Comparison of ENCODE assay signal across 25 cellular contexts in genomic region chr13:113202912-113203311, GRCh38. TPM values are rescaled to one million over a fixed set of nuclear protein-coding genes. Genes with fewer than 3 reads are reported as not detected.
DNase-seq lines count a peak whose midpoint lies in the region; ATAC-seq and TF ChIP-seq lines count a peak whose summit lies in the region.
"Had no signal": no experiment of that assay in that cellular context is flagged by ENCODE, and none has a peak within 500 bp of the region (broad histone marks: within the 10 kb centered on the region; RNA-seq: fewer than 3 reads in every experiment).

No MANE protein-coding gene starts in this region.

- ATAC-seq in GM23338, result no peak
- ATAC-seq in effector memory CD8-positive, alpha-beta T cell (replicated peaks), result no peak
- peak; percentile 24 for ATAC-seq in left lobe of liver
- ATAC-seq in GM18502 (IDR thresholded peaks at IDR 0.05; ENCODE audit: poor library complexity, unreplicated experiment), result no peak
- ATAC-seq: A549, HepG2 had no signal

- CTCF ChIA-PET in activated CD4-positive, alpha-beta T cell treated with anti-CD3 and anti-CD28 coated beads, Interleukin-2, amount 10 ng/mL, durations not matched to agents 7 days and 5 days (lab: Charles Lee), result no interaction called here

- no peak overlapping the region for H2BK15ac ChIP-seq in H9 (ENCODE audit: low read depth, low read length)

- POLR2A ChIA-PET in activated CD4-positive, alpha-beta T cell treated with anti-CD3 and anti-CD28 coated beads, Interleukin-2, amount 10 ng/mL, durations not matched to agents 7 days and 5 days (lab: Charles Lee), result no interaction called here

- H2BK5ac ChIP-seq in H9 (ENCODE audit: insufficient read length, low read length), result no peak overlapping the region

- no peak overlapping the region for H4K5ac ChIP-seq in H9 (ENCODE audit: insufficient read length, low read depth, low read length)

- H3K9me2 ChIP-seq in GM23338 (ENCODE audit: insufficient read depth), result no peaks in the 10 kb centered on the region

- H3K36me3 ChIP-seq in GM23338 (ENCODE audit: insufficient read depth), result peaks cover 10% of the 10 kb centered on the region; the same call in 1 of the 2 replicates

- H3K27me3 ChIP-seq in GM23338 (ENCODE audit: insufficient read depth) (no peaks in the 10 kb centered on the region), H9 (ENCODE audit: insufficient read depth, low read length) (no peaks in the 10 kb centered on the region)
- H3K27me3 ChIP-seq: brain microvascular endothelial cell, vagina had no signal

- H4K91ac ChIP-seq in H9 (ENCODE audit: insufficient read length, low read depth, low read length), result no peak overlapping the region

- H3K23me2 ChIP-seq in H9 (ENCODE audit: insufficient read length, low read depth, low read length, poor library complexity, severe bottlenecking), result peaks cover 4% of the 10 kb centered on the region

- H2AFZ ChIP-seq in GM23338 (no peak overlapping the region), H9 (ENCODE audit: low read length) (no peak overlapping the region)

- no peaks in the 10 kb centered on the region for H3K9me3 Mint-ChIP-seq in activated CD4-positive, alpha-beta T cell treated with anti-CD3 and anti-CD28 coated beads, Interleukin-2, amount 10 ng/mL, durations not matched to agents 7 days and 5 days
- H3K9me3 Mint-ChIP-seq in GM23338 (no peaks in the 10 kb centered on the region), H9 (no peaks in the 10 kb centered on the region)
- no peaks in the 10 kb centered on the region for H3K9me3 Mint-ChIP-seq in effector memory CD8-positive, alpha-beta T cell
- H3K9me3 Mint-ChIP-seq: activated CD4-positive, alpha-beta T cell treated with anti-CD3 and anti-CD28 coated beads, Interleukin-2, amount 10 ng/mL, durations not matched to agents 24 days and 14 days; activated naive CD4-positive, alpha-beta T cell treated with anti-CD3 and anti-CD28 coated beads, Interleukin-2, amount 10 ng/mL, durations not matched to agents 7 days and 5 days had no signal

- H3K9me3 ChIP-seq in H9 (ENCODE audit: control insufficient read depth, low read depth, low read length), result no peaks in the 10 kb centered on the region
- H3K9me3 ChIP-seq: A549, vagina had no signal

- H3K4me3 ChIP-seq in GM23338, result no peak overlapping the region
- H3K4me3 ChIP-seq: A549, vagina had no signal

- H3K9ac ChIP-seq in H9 (ENCODE audit: extremely low read depth, insufficient read length, low read length), result no peak overlapping the region

- no peak overlapping the region for H3K23ac ChIP-seq in H9 (ENCODE audit: insufficient read length, low read depth, low read length)

- peaks cover 14% of the 10 kb centered on the region for H3K79me1 ChIP-seq in H9 (ENCODE audit: insufficient read depth, low read depth, low read length, poor library complexity, severe bottlenecking)

- peaks cover 53% of the 10 kb centered on the region for H3K4me1 Mint-ChIP-seq in activated CD4-positive, alpha-beta T cell treated with anti-CD3 and anti-CD28 coated beads, Interleukin-2, amount 10 ng/mL, durations not matched to agents 7 days and 5 days
- H3K4me1 Mint-ChIP-seq in GM23338 (peaks cover 25% of the 10 kb centered on the region), H9 (peaks cover 13 to 21% of the 10 kb centered on the region in 2 experiments)
- peaks cover 49 to 54% of the 10 kb centered on the region in 2 donors for H3K4me1 Mint-ChIP-seq in effector memory CD8-positive, alpha-beta T cell (ENCODE audit: low read depth in 2 of 2)

- H2BK20ac ChIP-seq in H9 (ENCODE audit: low read depth, low read length, poor library complexity, severe bottlenecking), result no peak overlapping the region

- peak overlapping the region; percentile 7 for H3K27ac Mint-ChIP-seq in activated CD4-positive, alpha-beta T cell treated with anti-CD3 and anti-CD28 coated beads, Interleukin-2, amount 10 ng/mL, durations not matched to agents 7 days and 5 days
- H3K27ac Mint-ChIP-seq in GM23338, result 0 out of 2 replicates have a peak overlapping the region, but pooled peaks have one; percentile 55
- peak overlapping the region; percentile 23 to 26 for H3K27ac Mint-ChIP-seq in effector memory CD8-positive, alpha-beta T cell
- H3K27ac Mint-ChIP-seq in H9, result no peak overlapping the region
- H3K27ac Mint-ChIP-seq: activated CD4-positive, alpha-beta T cell treated with anti-CD3 and anti-CD28 coated beads, Interleukin-2, amount 10 ng/mL, durations not matched to agents 24 days and 14 days; activated naive CD4-positive, alpha-beta T cell treated with anti-CD3 and anti-CD28 coated beads, Interleukin-2, amount 10 ng/mL, durations not matched to agents 7 days and 5 days had no signal

- no peak overlapping the region for H3K18ac ChIP-seq in H9 (ENCODE audit: insufficient read length, low read depth, low read length)

- H2BK12ac ChIP-seq in H9 (ENCODE audit: insufficient read length, low read depth, low read length), result no peak overlapping the region

- H3K4ac ChIP-seq in H9 (ENCODE audit: low read depth, low read length), result no peak overlapping the region

- no peak overlapping the region for H2AK5ac ChIP-seq in H9 (ENCODE audit: insufficient read length, low read length)

- H3K27me3 Mint-ChIP-seq in activated CD4-positive, alpha-beta T cell treated with anti-CD3 and anti-CD28 coated beads, Interleukin-2, amount 10 ng/mL, durations not matched to agents 7 days and 5 days, result no peaks in the 10 kb centered on the region
- H3K27me3 Mint-ChIP-seq in GM23338 (ENCODE audit: insufficient read depth, low read depth, poor library complexity), result peaks cover 2% of the 10 kb centered on the region
- H3K27me3 Mint-ChIP-seq in effector memory CD8-positive, alpha-beta T cell, result no peaks in the 10 kb centered on the region
- H3K27me3 Mint-ChIP-seq in H9 (ENCODE audit: low read depth), result no peaks in the 10 kb centered on the region
- H3K27me3 Mint-ChIP-seq: activated CD4-positive, alpha-beta T cell treated with anti-CD3 and anti-CD28 coated beads, Interleukin-2, amount 10 ng/mL, durations not matched to agents 24 days and 14 days; activated naive CD4-positive, alpha-beta T cell treated with anti-CD3 and anti-CD28 coated beads, Interleukin-2, amount 10 ng/mL, durations not matched to agents 7 days and 5 days had no signal

- TF ChIP-seq CTCF in GM23338 (conservative IDR thresholded peaks at IDR 0.05; ENCODE audit: low read depth in 2 of 2) (no peak), H9 (conservative IDR thresholded peaks at IDR 0.05) (no peak), GM13977 (IDR thresholded peaks at IDR 0.05; ENCODE audit: extremely low read depth, insufficient read depth, missing control alignments) (no peak)

- in situ Hi-C loops in GM13977 (cut with MboI; ENCODE audit: low pct_unique_long_range_greater_than_20kb, low sequenced_read_pairs, unreplicated experiment), result no loop called here

- no peak for DNase-seq in activated CD4-positive, alpha-beta T cell treated with anti-CD3 and anti-CD28 coated beads, Interleukin-2, amount 10 ng/mL, durations not matched to agents 7 days and 5 days
- no peak for DNase-seq in activated CD4-positive, alpha-beta T cell treated with anti-CD3 and anti-CD28 coated beads, Interleukin-2, amount 50 U/mL, for 1 hour
- DNase-seq in GM23338 (ENCODE audit: low spot score) (no peak), left lobe of liver (ENCODE audit: low spot score) (no peak), H9 (no peak), GM13977 (ENCODE audit: low spot score) (no peak)
- no peak for DNase-seq in effector memory CD8-positive, alpha-beta T cell
- DNase-seq: activated CD4-positive, alpha-beta T cell treated with anti-CD3 and anti-CD28 coated beads, Interleukin-2, amount 10 ng/mL, durations not matched to agents 24 days and 14 days; activated naive CD4-positive, alpha-beta T cell treated with anti-CD3 and anti-CD28 coated beads, Interleukin-2, amount 10 ng/mL, durations not matched to agents 7 days and 5 days; brain microvascular endothelial cell; C1 segment of cervical spinal cord; hypothalamus; NCI-H1417; NCI-H524 treated with DMSO at 0.1 percent for 48 hours; occipital lobe; retina; stimulated activated CD8-positive, alpha-beta memory T cell treated with anti-CD3 and anti-CD28 coated beads, Interleukin-4, amount 100 ng/mL, for 48 hours had no signal

- H3K27ac ChIP-seq in GM23338 (ENCODE audit: low read depth) (peak overlapping the region; percentile 39; the same call in 1 of the 2 replicates), H9 (ENCODE audit: insufficient read length, low read depth, low read length) (no peak overlapping the region)
- H3K27ac ChIP-seq: A549, brain microvascular endothelial cell, vagina had no signal

- H3K79me2 ChIP-seq in GM23338 (replicated peaks; ENCODE audit: insufficient read depth) (peaks cover 97% of the 10 kb centered on the region), H9 (ENCODE audit: insufficient read depth, low read length) (peaks cover 46% of the 10 kb centered on the region)

- H3K36me3 Mint-ChIP-seq in activated CD4-positive, alpha-beta T cell treated with anti-CD3 and anti-CD28 coated beads, Interleukin-2, amount 10 ng/mL, durations not matched to agents 7 days and 5 days (ENCODE audit: low read depth), result peaks cover 44% of the 10 kb centered on the region
- peaks cover 45% of the 10 kb centered on the region for H3K36me3 Mint-ChIP-seq in GM23338 (ENCODE audit: low read depth)
- peaks cover 38% of the 10 kb centered on the region for H3K36me3 Mint-ChIP-seq in effector memory CD8-positive, alpha-beta T cell (ENCODE audit: insufficient read depth)
- H3K36me3 Mint-ChIP-seq in H9 (ENCODE audit: insufficient read depth in 1 of 3, low read depth in 3 of 3), result peaks cover 28 to 42% (median 42%) of the 10 kb centered on the region in 3 experiments

- no peaks in the 10 kb centered on the region for H3F3A ChIP-seq in GM23338 (replicated peaks; ENCODE audit: low read depth)

- no peak overlapping the region for H3T11ph ChIP-seq in H9 (ENCODE audit: low read length)

- no peak overlapping the region for H2BK120ac ChIP-seq in H9 (ENCODE audit: low read depth, low read length, poor library complexity, severe bottlenecking)

- H3K56ac ChIP-seq in H9 (ENCODE audit: insufficient read length, low read depth, low read length), result no peak overlapping the region

- H4K8ac ChIP-seq in H9 (replicated peaks; ENCODE audit: insufficient read length, low read depth, low read length), result no peak overlapping the region

- H3K4me2 ChIP-seq in GM23338 (no peak overlapping the region), H9 (ENCODE audit: insufficient read depth, insufficient read length, low read length) (no peak overlapping the region)
- H3K4me2 ChIP-seq: A549 had no signal

- no peak overlapping the region for H3K4me3 Mint-ChIP-seq in activated CD4-positive, alpha-beta T cell treated with anti-CD3 and anti-CD28 coated beads, Interleukin-2, amount 10 ng/mL, durations not matched to agents 7 days and 5 days
- no peak overlapping the region for H3K4me3 Mint-ChIP-seq in GM23338
- no peak overlapping the region for H3K4me3 Mint-ChIP-seq in effector memory CD8-positive, alpha-beta T cell
- no peak overlapping the region; a peak in 1 of 5 replicates for H3K4me3 Mint-ChIP-seq in H9
- H3K4me3 Mint-ChIP-seq: activated CD4-positive, alpha-beta T cell treated with anti-CD3 and anti-CD28 coated beads, Interleukin-2, amount 10 ng/mL, durations not matched to agents 24 days and 14 days; activated naive CD4-positive, alpha-beta T cell treated with anti-CD3 and anti-CD28 coated beads, Interleukin-2, amount 10 ng/mL, durations not matched to agents 7 days and 5 days had no signal

- H4K20me1 ChIP-seq in GM23338 (replicated peaks; ENCODE audit: insufficient read depth), result peaks cover 61% of the 10 kb centered on the region
- H4K20me1 ChIP-seq in H9 (ENCODE audit: control insufficient read depth, insufficient read depth, insufficient read length), result no peaks in the 10 kb centered on the region

- peaks cover 21% of the 10 kb centered on the region for H3K4me1 ChIP-seq in GM23338 (ENCODE audit: insufficient read depth)
- H3K4me1 ChIP-seq in H9 (ENCODE audit: insufficient read depth, low read length), result no peaks in the 10 kb centered on the region

- WGBS in H9 (ENCODE audit: extremely low coverage, insufficient read length, low lambda C conversion rate), result no CpG with 5 or more reads among the region's 4 CpGs

- no peak overlapping the region for H3K14ac ChIP-seq in H9 (ENCODE audit: insufficient read depth, low read length)

RNA-seq across cellular contexts. Expression of gene PCID2, which starts 5.6 kb away (rescaled TPM):
- total RNA-seq in activated CD4-positive, alpha-beta T cell treated with anti-CD3 and anti-CD28 coated beads, Interleukin-2, amount 10 ng/mL, durations not matched to agents 7 days and 5 days, result 10 to 100 TPM; 65.5 to 69.8 TPM
- total RNA-seq in GM23338 (2014; rRNA removed; shearing (Covaris generic)), result 107 and 110 TPM in 2 replicates
- polyA plus RNA-seq in GM23338 (2016; fragmentation: Nextera tagmentation; extraction: Ambion mirVana), result 77.2 and 79.6 TPM in 2 replicates
- total RNA-seq in left lobe of liver (14.9 TPM), H9 (2021) (62.3 and 66.0 TPM in 2 replicates)

RNA-seq across cellular contexts. Expression of gene CUL4A, which starts 6.5 kb away (rescaled TPM):
- total RNA-seq in activated CD4-positive, alpha-beta T cell treated with anti-CD3 and anti-CD28 coated beads, Interleukin-2, amount 10 ng/mL, durations not matched to agents 7 days and 5 days, result 10 to 100 TPM; 81.2 to 84.6 TPM
- total RNA-seq in GM23338 (2014; rRNA removed; shearing (Covaris generic)), result 121 and 195 TPM in 2 replicates
- polyA plus RNA-seq in GM23338 (2016; fragmentation: Nextera tagmentation; extraction: Ambion mirVana), result 64.2 and 67.5 TPM in 2 replicates
- 30.4 TPM for total RNA-seq in left lobe of liver
- total RNA-seq in H9 (2021), result 94.7 and 97.9 TPM in 2 replicates

RNA-seq across cellular contexts. Expression of gene PROZ, which starts 44.5 kb away (rescaled TPM):
- total RNA-seq in activated CD4-positive, alpha-beta T cell treated with anti-CD3 and anti-CD28 coated beads, Interleukin-2, amount 10 ng/mL, durations not matched to agents 7 days and 5 days, result under 1 TPM in 1 of 2 experiments, not detected in 1; 0.19 TPM
- total RNA-seq in GM23338 (2014; rRNA removed; shearing (Covaris generic)), result not detected in 2 replicates
- polyA plus RNA-seq in GM23338 (2016; fragmentation: Nextera tagmentation; extraction: Ambion mirVana), result 0.21 and 0.53 TPM in 2 replicates
- total RNA-seq in left lobe of liver, result 50.2 TPM
- not detected in 2 replicates for total RNA-seq in H9 (2021)
- total RNA-seq: activated CD4-positive, alpha-beta T cell treated with anti-CD3 and anti-CD28 coated beads, Interleukin-2, amount 10 ng/mL, durations not matched to agents 24 days and 14 days; G401; occipital lobe; RPMI7951; temporal lobe; vagina had no signal
- polyA plus RNA-seq: A549, keratinocyte had no signal

Comparison
In these comparisons a context has a peak if more than half of its experiments do, and no peak if none do; other contexts are left out.
1. H3K27ac Mint-ChIP-seq: peak in activated CD4-positive, alpha-beta T cell treated with anti-CD3 and anti-CD28 coated beads, Interleukin-2, amount 10 ng/mL, durations not matched to agents 7 days and 5 days (single experiment), GM23338 (single experiment) and effector memory CD8-positive, alpha-beta T cell (2 of 2); none in H9 (0 of 3).
2. RNA of gene PROZ, which starts 44.5 kb away (total RNA-seq): 50.2 TPM in left lobe of liver (single experiment); 0.19 TPM in activated CD4-positive, alpha-beta T cell treated with anti-CD3 and anti-CD28 coated beads, Interleukin-2, amount 10 ng/mL, durations not matched to agents 7 days and 5 days, not detected in GM23338 and not detected in H9; every median in the first group is over 10 times any median in the second.